In genomic region chr4:79913581-79913980, GRCh38 we compare ENCODE assay signal across 10 cellular contexts.
A peak's percentile ranks its signal among the peaks of the same experiment; 100 is the strongest.
DNase-seq lines count a peak whose midpoint lies in the region; TF ChIP-seq lines count a peak whose summit lies in the region.
"Had no signal": no experiment of that assay in that cellular context is flagged by ENCODE, and none has a peak within 500 bp of the region (broad histone marks: within the 10 kb centered on the region; RNA-seq: fewer than 3 reads in every experiment).

No MANE protein-coding gene starts in this region.

- H3K27me3 ChIP-seq in Loucy (ENCODE audit: insufficient read depth, low read length, poor library complexity, severe bottlenecking) (no peaks in the 10 kb centered on the region), osteoblast (ENCODE audit: insufficient read depth, low read length) (no peaks in the 10 kb centered on the region)
- H3K27me3 ChIP-seq: uterus had no signal

- H3K36me3 ChIP-seq in Loucy (ENCODE audit: insufficient read depth, low read length) (peaks cover 10% of the 10 kb centered on the region), osteoblast (ENCODE audit: insufficient read depth, low read length) (no peaks in the 10 kb centered on the region)
- H3K36me3 ChIP-seq: uterus had no signal

- no peaks in the 10 kb centered on the region for H3K9me2 ChIP-seq in Loucy (replicated peaks; ENCODE audit: low read depth, low read length)

- H3K4me3 ChIP-seq in Loucy (ENCODE audit: low read length, poor library complexity, severe bottlenecking) (no peak overlapping the region), astrocyte of the spinal cord (ENCODE audit: low read depth, low read length) (no peak overlapping the region), osteoblast (ENCODE audit: insufficient read depth, low read length) (no peak overlapping the region)
- H3K4me3 ChIP-seq: uterus had no signal

- DNase-seq in GM04503 (ENCODE audit: low read depth): peak; percentile 23
- DNase-seq in astrocyte of the spinal cord (ENCODE audit: low read depth, low spot score): peak; percentile 80
- peak; percentile 55 for DNase-seq in non-pigmented ciliary epithelial cell (ENCODE audit: low read depth)
- no peak for DNase-seq in globus pallidus (ENCODE audit: low spot score)
- DNase-seq in DMS53 (lab: John Stamatoyannopoulos, UW): no peak
- no peak for DNase-seq in osteoblast (ENCODE audit: insufficient read length, low spot score, missing footprints)
- DNase-seq: NCI-H446 treated with DMSO at 0.1 percent for 48 hours, SIG-M5, uterus had no signal

- H3K4me1 ChIP-seq in Loucy (ENCODE audit: insufficient read depth, low read length, poor library complexity, severe bottlenecking) (peaks cover 15% of the 10 kb centered on the region), osteoblast (ENCODE audit: insufficient read depth, low read length) (peaks cover 9% of the 10 kb centered on the region)
- H3K4me1 ChIP-seq: uterus had no signal

- H3K4me2 ChIP-seq in Loucy (ENCODE audit: low read depth, low read length, poor library complexity, severe bottlenecking) (peak overlapping the region; percentile 50), osteoblast (ENCODE audit: insufficient read depth, low read length) (no peak overlapping the region)

- H3K27ac ChIP-seq in osteoblast (ENCODE audit: low read depth, low read length): no peak overlapping the region
- H3K27ac ChIP-seq: uterus had no signal

- H3K79me2 ChIP-seq in Loucy (ENCODE audit: insufficient read depth, low read length) (no peaks in the 10 kb centered on the region), osteoblast (ENCODE audit: insufficient read depth, low read length) (no peaks in the 10 kb centered on the region)

- H2AFZ ChIP-seq in Loucy (ENCODE audit: low read length) (no peak overlapping the region), osteoblast (ENCODE audit: low read length) (no peak overlapping the region)

- H3K9me3 ChIP-seq in Loucy (ENCODE audit: insufficient read depth, low read depth, low read length) (no peaks in the 10 kb centered on the region), osteoblast (ENCODE audit: low read depth, low read length) (no peaks in the 10 kb centered on the region)
- H3K9me3 ChIP-seq: uterus had no signal

- in situ Hi-C loops in astrocyte of the spinal cord (cut with HindIII; ENCODE audit: low sequenced_read_pairs): no loop called here

- peaks cover 12% of the 10 kb centered on the region for H4K20me1 ChIP-seq in Loucy (ENCODE audit: insufficient read depth, low read length, poor library complexity, severe bottlenecking)
- no peaks in the 10 kb centered on the region for H4K20me1 ChIP-seq in osteoblast (ENCODE audit: insufficient read depth, low read length)

- TF ChIP-seq CTCF in Loucy (conservative IDR thresholded peaks at IDR 0.05; ENCODE audit: low read length) (no peak), astrocyte of the spinal cord (IDR thresholded peaks at IDR 0.05; ENCODE audit: low read depth, low read length) (no peak), osteoblast (IDR thresholded peaks at IDR 0.05; ENCODE audit: extremely low read depth, low read depth, low read length) (no peak)

- no peaks in the 10 kb centered on the region for H3F3A ChIP-seq in Loucy (ENCODE audit: low read depth)

- H3K9ac ChIP-seq in Loucy (ENCODE audit: low read depth, low read length, poor library complexity, severe bottlenecking): no peak overlapping the region

Comparison
In these comparisons a context has a peak if more than half of its experiments do, and no peak if none do; other contexts are left out.
1. DNase-seq: peak in GM04503 (single experiment), astrocyte of the spinal cord (single experiment) and non-pigmented ciliary epithelial cell (single experiment); none in globus pallidus (single experiment), DMS53 (single experiment) and osteoblast (single experiment).